Comparison of ENCODE assay signal across 27 cellular contexts in the genomic region with DNA sequence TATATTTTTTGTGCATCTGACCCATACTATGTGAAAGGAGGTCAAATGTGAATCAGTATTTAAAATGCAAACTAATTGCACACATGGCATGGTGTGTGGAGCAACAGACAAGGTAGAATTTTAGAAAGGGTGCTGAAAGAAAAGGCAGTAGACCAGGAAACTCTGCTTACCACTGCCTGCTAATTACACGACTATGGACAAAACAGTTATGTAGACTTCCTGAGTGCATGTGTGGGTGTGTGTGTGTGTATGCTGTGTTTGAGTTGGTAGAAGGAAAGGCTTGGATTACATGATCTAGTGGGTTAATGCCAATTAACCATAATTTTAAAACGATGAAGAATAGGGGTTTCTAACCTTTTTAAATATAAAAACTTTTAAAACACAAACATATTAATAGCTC.
"Had no signal": no experiment of that assay in that cellular context is flagged by ENCODE, and none has a peak within 500 bp of the region (broad histone marks: within the 10 kb centered on the region; RNA-seq: fewer than 3 reads in every experiment).

No MANE protein-coding gene starts in this region.

- H3K27ac ChIP-seq: adrenal gland, RWPE1, SJCRH30, VCaP had no signal

- H3K27me3 ChIP-seq: adrenal gland, SJCRH30 had no signal

- ATAC-seq: activated T-cell treated with anti-CD3 and anti-CD28 coated beads, Interleukin-2, amount 50 U/mL, for 72 hours; Panc1 had no signal

- H3K9me3 ChIP-seq: adrenal gland, SJCRH30, SK-N-SH had no signal

- H3K4me3 ChIP-seq: adrenal gland, SJCRH30 had no signal

- H3K9ac ChIP-seq: SK-N-SH had no signal

- H3K4me2 ChIP-seq: SK-N-SH had no signal

- FAIRE-seq: colon had no signal

- DNase-seq: activated CD4-positive, alpha-beta memory T cell treated with anti-CD3 and anti-CD28 coated beads, Interleukin-2, amount 10 ng/mL, durations not matched to agents 7 days and 5 days; activated CD4-positive, alpha-beta T cell treated with anti-CD3 and anti-CD28 coated beads, Interleukin-2, amount 10 ng/mL, durations not matched to agents 7 days and 5 days; activated CD4-positive, CD25-positive, alpha-beta regulatory T cell; activated CD8-positive, alpha-beta memory T cell treated with anti-CD3 and anti-CD28 coated beads, Interleukin-2, amount 50 U/mL, for 4 hours; activated naive CD4-positive, alpha-beta T cell treated with anti-CD3 and anti-CD28 coated beads, Interleukin-2, amount 50 U/mL, for 16 hours; activated naive CD8-positive, alpha-beta T cell treated with anti-CD3 and anti-CD28 coated beads, Interleukin-2, amount 10 ng/mL, durations not matched to agents 7 days and 5 days; activated T-cell treated with anti-CD3 and anti-CD28 coated beads, Interleukin-2, amount 50 U/mL, for 72 hours; adrenal gland; anterior cingulate cortex; cerebellar nuclear complex; Kasumi-1; NCI-H1092 treated with DMSO at 0.1 percent for 48 hours; NCI-H1417 treated with DMSO at 0.1 percent for 48 hours; NCI-H1694; NCI-H2029; NCI-H2107; NCI-H345; NCI-H510A treated with DMSO at 0.1 percent for 48 hours; OCI-M1; Right ventricle myocardium superior; SJCRH30; SK-N-SH; T-helper 1 cell had no signal

- H3K4me1 ChIP-seq: adrenal gland, SJCRH30 had no signal

- H3K36me3 ChIP-seq: adrenal gland, SJCRH30 had no signal
